8 cellular contexts compared by ENCODE assay signal in the genomic region with DNA sequence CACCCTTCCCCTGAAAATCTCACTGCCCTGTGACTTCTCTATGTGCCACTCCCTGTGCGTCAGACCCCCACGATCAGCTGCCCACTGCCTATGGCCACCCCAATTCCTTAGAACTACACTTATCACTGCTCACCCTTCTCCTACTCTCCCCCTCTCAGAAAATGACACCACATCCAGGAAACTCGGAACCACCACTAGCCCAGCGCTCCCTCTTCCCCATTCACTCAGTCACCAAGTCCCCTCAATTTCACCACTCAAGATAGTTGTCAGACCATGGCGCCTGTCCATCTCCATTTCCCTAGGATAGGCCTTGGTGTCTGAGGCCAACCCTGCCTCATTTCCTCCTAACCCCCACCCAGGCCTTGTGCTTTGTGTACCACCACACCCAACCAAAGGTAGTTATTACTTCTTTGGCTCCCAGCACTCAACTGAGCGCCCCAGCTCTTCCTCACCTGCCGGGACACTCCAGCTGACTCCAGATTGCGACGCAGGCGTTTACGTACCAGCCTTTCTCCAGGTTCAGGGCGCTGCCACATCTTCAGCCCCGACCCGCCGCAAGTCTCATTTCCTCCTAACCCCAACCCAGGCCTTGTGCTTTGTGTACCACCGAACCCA. TPM values are rescaled to one million over a fixed set of nuclear protein-coding genes. Genes with fewer than 3 reads are reported as not detected.
DNase-seq lines count a peak whose midpoint lies in the region; ATAC-seq and TF ChIP-seq lines count a peak whose summit lies in the region.
"Not testable (repeated sequence)": the region's sequence is repeated elsewhere in the genome, so short reads cannot be mapped to it uniquely, and the experiment has no call there.

No MANE protein-coding gene starts in this region.

- peak overlapping the region; percentile 93 for H3K56ac ChIP-seq in mesendoderm (ENCODE audit: low read length)

- H3K4ac ChIP-seq in mesendoderm (ENCODE audit: low read depth, low read length): not testable (repeated sequence)

- H3K18ac ChIP-seq in mesendoderm (ENCODE audit: low read length): not testable (repeated sequence)

- not testable (repeated sequence) for H3K23ac ChIP-seq in mesendoderm (ENCODE audit: low read length)

- not testable (repeated sequence) for H3K36me3 ChIP-seq in BJ (ENCODE audit: control insufficient read depth, insufficient read depth, low read length); mesendoderm (ENCODE audit: control insufficient read depth, insufficient read depth, low read length); smooth muscle cell (ENCODE audit: low read depth)

- H3K4me2 ChIP-seq in mesendoderm (ENCODE audit: low read length) (peak overlapping the region; percentile 90), smooth muscle cell (peak overlapping the region; percentile 94)

- not testable (repeated sequence) for H3F3A ChIP-seq in smooth muscle cell (ENCODE audit: low read depth)

- not testable (repeated sequence) for DNase-seq in BJ (ENCODE audit: low read depth); mesendoderm; smooth muscle cell (lab: John Stamatoyannopoulos, UW; ENCODE audit: unreplicated experiment)
- DNase-seq in RPMI7951 (ENCODE audit: low read depth): peak; percentile 15
- DNase-seq in fibroblast of peridontal ligament (ENCODE audit: extremely low read depth): peak; percentile 20

- POLR2A ChIA-PET in BJ (lab: Charles Lee): interaction anchor here (0.5 kb wide), 1 partner anchor 142 kb away, joined by 4 read pairs; no protein-coding TSS in a partner anchor

- not testable (repeated sequence) for TF ChIP-seq CTCF in BJ (IDR thresholded peaks at IDR 0.05; ENCODE audit: insufficient read depth, low read depth, low read length); smooth muscle cell (IDR thresholded peaks at IDR 0.05; ENCODE audit: borderline replicate concordance, insufficient read depth, poor library complexity, severe bottlenecking)

- not testable (repeated sequence) for H3K4me1 ChIP-seq in mesendoderm (ENCODE audit: control insufficient read depth, low read depth, low read length); smooth muscle cell (ENCODE audit: low read depth)

- H2BK120ac ChIP-seq in mesendoderm (ENCODE audit: low read depth, low read length): not testable (repeated sequence)

- H2BK5ac ChIP-seq in mesendoderm (ENCODE audit: low read length): not testable (repeated sequence)

- H2AK5ac ChIP-seq in mesendoderm (ENCODE audit: low read length): not testable (repeated sequence)

- CTCF ChIA-PET in BJ (lab: Yijun Ruan, JAX): interaction anchor here (1.3 to 1.7 kb wide), 2 partner anchors 16 to 21 kb away, joined by 4 to 6 read pairs; no protein-coding TSS in a partner anchor

- not testable (repeated sequence) for H3K27me3 ChIP-seq in BJ (ENCODE audit: control insufficient read depth, insufficient read depth, low read length); mesendoderm (ENCODE audit: insufficient read depth, low read length, poor library complexity); smooth muscle cell (ENCODE audit: low read depth)

- H3K27ac ChIP-seq in angular gyrus (ENCODE audit: low read depth, low read length): peak overlapping the region; percentile 94
- not testable (repeated sequence) for H3K27ac ChIP-seq in mesendoderm (ENCODE audit: low read depth, low read length); smooth muscle cell (ENCODE audit: low read depth)

- not testable (repeated sequence) for H4K5ac ChIP-seq in mesendoderm (ENCODE audit: low read length)

- H3K9me3 ChIP-seq in smooth muscle cell (replicated peaks; ENCODE audit: low read depth): not testable (repeated sequence)

- not testable (repeated sequence) for H3K79me2 ChIP-seq in mesendoderm (ENCODE audit: control insufficient read depth, insufficient read depth, low read length); smooth muscle cell (ENCODE audit: low read depth)

- H3K4me3 ChIP-seq in BJ (ENCODE audit: low read depth, low read length) (peak overlapping the region; percentile 95), mesendoderm (ENCODE audit: low read length) (peak overlapping the region; percentile 69), smooth muscle cell (peak overlapping the region; percentile 80)

- peak overlapping the region; percentile 76 for H3K9ac ChIP-seq in mesendoderm (ENCODE audit: low read length)
- H3K9ac ChIP-seq in smooth muscle cell (ENCODE audit: low read depth): peak overlapping the region; percentile 60

- ATAC-seq in GM19463 (IDR thresholded peaks at IDR 0.05; ENCODE audit: unreplicated experiment) (peak; percentile 0), HG03135 (IDR thresholded peaks at IDR 0.05; ENCODE audit: unreplicated experiment) (peak; percentile 25)

- not testable (repeated sequence) for H2BK15ac ChIP-seq in mesendoderm (replicated peaks; ENCODE audit: low read depth)

- H3K79me1 ChIP-seq in mesendoderm (ENCODE audit: low read length): not testable (repeated sequence)

- H2AFZ ChIP-seq in smooth muscle cell (ENCODE audit: low read depth): peak overlapping the region; percentile 93

- no CpG with 5 or more reads among the region's 16 CpGs for WGBS in mesendoderm (ENCODE audit: extremely low coverage, insufficient coverage, low lambda C conversion rate)
- WGBS in smooth muscle cell (ENCODE audit: low lambda C conversion rate): 26% methylated on average over 16 of the region's 16 CpGs

- not testable (repeated sequence) for H4K20me1 ChIP-seq in smooth muscle cell (ENCODE audit: low read depth)

- H4K8ac ChIP-seq in mesendoderm (ENCODE audit: low read depth, low read length): not testable (repeated sequence)

RNA-seq across cellular contexts. Expression of gene NUDT16, which starts 0.6 kb away (rescaled TPM):
- polyA plus RNA-seq in BJ (2011; rRNA removed) (5.4 and 6.6 TPM in 2 replicates), smooth muscle cell (8.4 and 9.0 TPM in 2 replicates)
- 4.1 and 4.3 TPM in 2 replicates for polyA minus RNA-seq in BJ (2011; rRNA and poly(A)+ RNA removed)
- total RNA-seq in RPMI7951 (2014; rRNA removed; shearing (Covaris generic)): 10.1 and 14.2 TPM in 2 replicates
- polyA plus RNA-seq in mesendoderm (2013, experiment 1 of 2): 8.3 TPM
- 8.4 TPM for polyA plus RNA-seq in mesendoderm (2013, experiment 2 of 2)
- 5.6 and 7.8 TPM in 2 replicates for total RNA-seq in smooth muscle cell
